Comparison of ENCODE assay signal across 8 cellular contexts in genomic region chr10:28678687-28679457, GRCh38. TPM values are rescaled to one million over a fixed set of nuclear protein-coding genes. Genes with fewer than 3 reads are reported as not detected.
DNase-seq lines count a peak whose midpoint lies in the region; ATAC-seq, FAIRE-seq and TF ChIP-seq lines count a peak whose summit lies in the region.

No MANE protein-coding gene starts in this region.

- H3K4me3 ChIP-seq in CD4-positive, CD25-positive, alpha-beta regulatory T cell (ENCODE audit: low read depth, low read length): peak overlapping the region; percentile 78
- H3K4me3 ChIP-seq in astrocyte (ENCODE audit: insufficient read depth, low read depth, low read length): peak overlapping the region; percentile 82
- peak overlapping the region; percentile 89 for H3K4me3 ChIP-seq in kidney epithelial cell (ENCODE audit: low read depth, low read length)
- H3K4me3 ChIP-seq in tibial artery: peak overlapping the region; percentile 79 to 86

- H3K4me3 Mint-ChIP-seq in CD4-positive, CD25-positive, alpha-beta regulatory T cell: peak overlapping the region; percentile 74 to 91 (median 87)
- peak overlapping the region; percentile 99 for H3K4me3 Mint-ChIP-seq in astrocyte (ENCODE audit: unreplicated experiment)

- DNase-seq in CD4-positive, CD25-positive, alpha-beta regulatory T cell: no peak
- DNase-seq in NCI-H1048 (lab: John Stamatoyannopoulos, UW) (peak; percentile 58), astrocyte (ENCODE audit: low read depth) (peak; percentile 51), kidney epithelial cell (ENCODE audit: low read depth) (no peak), tibial artery (no peak), SHP77 treated with DMSO at 0.1 percent for 48 hours (lab: John Stamatoyannopoulos, UW) (no peak)

- H3K27me3 ChIP-seq in CD4-positive, CD25-positive, alpha-beta regulatory T cell (ENCODE audit: control insufficient read depth, insufficient read depth, low read length): peaks cover 50% of the 10 kb centered on the region
- H3K27me3 ChIP-seq in astrocyte (ENCODE audit: insufficient read depth, low read length): peaks cover 22% of the 10 kb centered on the region
- peaks cover 7% of the 10 kb centered on the region for H3K27me3 ChIP-seq in kidney epithelial cell (ENCODE audit: control insufficient read depth, insufficient read depth, low read length)
- no peaks in the 10 kb centered on the region for H3K27me3 ChIP-seq in tibial artery

- H4K20me1 ChIP-seq in astrocyte (ENCODE audit: insufficient read depth, low read length): peaks cover 50% of the 10 kb centered on the region

- H3K36me3 ChIP-seq in CD4-positive, CD25-positive, alpha-beta regulatory T cell (ENCODE audit: control insufficient read depth, insufficient read depth, low read length): no peaks in the 10 kb centered on the region
- peaks cover 11% of the 10 kb centered on the region for H3K36me3 ChIP-seq in astrocyte (ENCODE audit: insufficient read depth, low read length)
- no peaks in the 10 kb centered on the region for H3K36me3 ChIP-seq in kidney epithelial cell (ENCODE audit: control insufficient read depth, insufficient read depth, low read length)
- peaks cover 5 to 6% (median 5%) of the 10 kb centered on the region in 3 donors for H3K36me3 ChIP-seq in tibial artery

- H3K4me2 ChIP-seq in astrocyte (ENCODE audit: low read length): peak overlapping the region; percentile 94

- no peak for ATAC-seq in CD4-positive, CD25-positive, alpha-beta regulatory T cell (ENCODE audit: low read depth in 2 of 2)
- ATAC-seq in HG03439 (IDR thresholded peaks at IDR 0.05; ENCODE audit: unreplicated experiment) (no peak), GM19023 (IDR thresholded peaks at IDR 0.05; ENCODE audit: unreplicated experiment) (no peak)

- peak overlapping the region in 2 of 3 donors; percentile 1 to 47 for H3K27ac Mint-ChIP-seq in CD4-positive, CD25-positive, alpha-beta regulatory T cell
- H3K27ac Mint-ChIP-seq in astrocyte (ENCODE audit: unreplicated experiment): peak overlapping the region; percentile 50

- H3K4me1 Mint-ChIP-seq in CD4-positive, CD25-positive, alpha-beta regulatory T cell: peaks cover 11 to 30% (median 22%) of the 10 kb centered on the region in 4 donors
- H3K4me1 Mint-ChIP-seq in astrocyte (ENCODE audit: low read depth, unreplicated experiment): peaks cover 15% of the 10 kb centered on the region

- intact Hi-C loops in tibial artery (cut with DNase I; ENCODE audit: low total_unique reads): loop anchor here (5.0 to 10.0 kb wide), 2 partner anchors 196 to 313 kb away; no protein-coding TSS in a partner anchor

- no peaks in the 10 kb centered on the region for H3K9me3 ChIP-seq in CD4-positive, CD25-positive, alpha-beta regulatory T cell (ENCODE audit: control insufficient read depth in 2 of 2, low read length in 2 of 2)
- H3K9me3 ChIP-seq in astrocyte (ENCODE audit: insufficient read depth, low read depth, low read length) (no peaks in the 10 kb centered on the region), tibial artery (no peaks in the 10 kb centered on the region)

- peak overlapping the region; percentile 85 for H3K9ac ChIP-seq in astrocyte (ENCODE audit: low read length)

- TF ChIP-seq CTCF in astrocyte (IDR thresholded peaks at IDR 0.05; ENCODE audit: insufficient read depth, low read depth, low read length): no peak
- no peak for TF ChIP-seq CTCF in kidney epithelial cell (IDR thresholded peaks at IDR 0.05; ENCODE audit: insufficient read depth, low read length, poor library complexity, severe bottlenecking)
- no peak for TF ChIP-seq CTCF in tibial artery (IDR thresholded peaks at IDR 0.05)

- H3K9me3 Mint-ChIP-seq in CD4-positive, CD25-positive, alpha-beta regulatory T cell: peaks cover 0 to 4% (median 0%) of the 10 kb centered on the region in 7 donors
- H3K9me3 Mint-ChIP-seq in astrocyte (ENCODE audit: unreplicated experiment): no peaks in the 10 kb centered on the region

- no peak overlapping the region for H3K27ac ChIP-seq in CD4-positive, CD25-positive, alpha-beta regulatory T cell (ENCODE audit: insufficient read depth, low read length, poor library complexity, severe bottlenecking)
- H3K27ac ChIP-seq in astrocyte (ENCODE audit: low read depth, low read length): peak overlapping the region; percentile 57
- H3K27ac ChIP-seq in tibial artery: peak overlapping the region; percentile 20 to 25

- peaks cover 81% of the 10 kb centered on the region for H3K27me3 Mint-ChIP-seq in CD4-positive, CD25-positive, alpha-beta regulatory T cell
- H3K27me3 Mint-ChIP-seq in astrocyte (ENCODE audit: low read depth, unreplicated experiment): no peaks in the 10 kb centered on the region

- H2AFZ ChIP-seq in astrocyte (ENCODE audit: low read depth, low read length): peak overlapping the region; percentile 59

- no peaks in the 10 kb centered on the region for H3K36me3 Mint-ChIP-seq in CD4-positive, CD25-positive, alpha-beta regulatory T cell
- H3K36me3 Mint-ChIP-seq in astrocyte (ENCODE audit: low read depth, unreplicated experiment): peaks cover 9% of the 10 kb centered on the region

- peaks cover 50% of the 10 kb centered on the region for H3K79me2 ChIP-seq in astrocyte (ENCODE audit: insufficient read depth, low read length)

- no peak for FAIRE-seq in astrocyte (lab: Jason Lieb, UNC)

- peaks cover 32% of the 10 kb centered on the region for H3K4me1 ChIP-seq in CD4-positive, CD25-positive, alpha-beta regulatory T cell (ENCODE audit: control insufficient read depth, insufficient read depth, low read length, poor library complexity, severe bottlenecking)
- peaks cover 20% of the 10 kb centered on the region for H3K4me1 ChIP-seq in astrocyte (ENCODE audit: insufficient read depth, low read length)
- H3K4me1 ChIP-seq in tibial artery: peaks cover 0 to 43% (median 19%) of the 10 kb centered on the region in 4 donors

RNA-seq across cellular contexts. Expression of gene BAMBI, which starts 1.6 kb away (rescaled TPM):
- total RNA-seq in CD4-positive, CD25-positive, alpha-beta regulatory T cell: 1.2 TPM
- under 1 TPM in 1 of 4 donors, not detected in 3; 0.20 TPM for polyA plus RNA-seq in CD4-positive, CD25-positive, alpha-beta regulatory T cell
- total RNA-seq in astrocyte (45.4 and 50.6 TPM in 2 replicates), kidney epithelial cell (28.5 and 34.6 TPM in 2 replicates)

Comparison
In these comparisons a context has a peak if more than half of its experiments do, and no peak if none do; other contexts are left out.
1. DNase-seq: peak in NCI-H1048 (single experiment) and astrocyte (single experiment); none in CD4-positive, CD25-positive, alpha-beta regulatory T cell (0 of 3), kidney epithelial cell (single experiment), tibial artery (0 of 2) and SHP77 treated with DMSO at 0.1 percent for 48 hours (single experiment).
2. RNA of gene BAMBI, which starts 1.6 kb away (total RNA-seq): 45.4 to 50.6 TPM in astrocyte and 28.5 to 34.6 TPM in kidney epithelial cell; 1.2 TPM in CD4-positive, CD25-positive, alpha-beta regulatory T cell (single experiment); every median in the first group is over 10 times any median in the second.
3. Peak in every context shown above with its lines, with median percentiles within 50 percentile points of each other: H3K4me3 ChIP-seq.